22 cellular contexts compared by ENCODE assay signal in genomic region chr5:32038537-32038936, GRCh38.
DNase-seq lines count a peak whose midpoint lies in the region; ATAC-seq, FAIRE-seq and TF ChIP-seq lines count a peak whose summit lies in the region.
"Had no signal": no experiment of that assay in that cellular context is flagged by ENCODE, and none has a peak within 500 bp of the region (broad histone marks: within the 10 kb centered on the region; RNA-seq: fewer than 3 reads in every experiment).

No MANE protein-coding gene starts in this region.

- no peak for TF ChIP-seq RAD21 in A549 (conservative IDR thresholded peaks at IDR 0.05 in 1 of 2, IDR thresholded peaks at IDR 0.05 in 1 of 2)

- no peaks in the 10 kb centered on the region for H3K27me3 Mint-ChIP-seq in chondrocyte (ENCODE audit: low read depth)
- no peaks in the 10 kb centered on the region for H3K27me3 Mint-ChIP-seq in activated CD4-positive, alpha-beta T cell treated with anti-CD3 and anti-CD28 coated beads, Interleukin-2, amount 10 ng/mL, durations not matched to agents 24 days and 14 days

- no peak overlapping the region for H3K4me2 ChIP-seq in A549

- no peak for FAIRE-seq in A549 (lab: Jason Lieb, UNC)
- FAIRE-seq: HepG2 had no signal

- peak overlapping the region; percentile 25 to 36; a peak in 1 of 6 replicates for H3K27ac ChIP-seq in A549
- H3K27ac ChIP-seq in transverse colon = no peak overlapping the region
- H3K27ac ChIP-seq: HL-60 had no signal

- no peaks in the 10 kb centered on the region for H3K9me3 Mint-ChIP-seq in chondrocyte (ENCODE audit: low read depth)
- no peaks in the 10 kb centered on the region for H3K9me3 Mint-ChIP-seq in activated CD4-positive, alpha-beta T cell treated with anti-CD3 and anti-CD28 coated beads, Interleukin-2, amount 10 ng/mL, durations not matched to agents 24 days and 14 days

- H3K9me3 ChIP-seq in A549 = 0 out of 3 replicates have a peak, but pooled peaks cover 4% of the 10 kb centered on the region
- H3K9me3 ChIP-seq in transverse colon = no peaks in the 10 kb centered on the region

- no peak overlapping the region for H3K27ac Mint-ChIP-seq in chondrocyte (ENCODE audit: unreplicated experiment)
- H3K27ac Mint-ChIP-seq in activated CD4-positive, alpha-beta T cell treated with anti-CD3 and anti-CD28 coated beads, Interleukin-2, amount 10 ng/mL, durations not matched to agents 24 days and 14 days = no peak overlapping the region
- H3K27ac Mint-ChIP-seq: H9 had no signal

- TF ChIP-seq EP300 in A549 (IDR thresholded peaks at IDR 0.05) (no peak), transverse colon (IDR thresholded peaks at IDR 0.05; ENCODE audit: low read depth) (no peak)

- H3K36me3 Mint-ChIP-seq in chondrocyte (ENCODE audit: low read depth) = peaks cover 12% of the 10 kb centered on the region
- no peaks in the 10 kb centered on the region for H3K36me3 Mint-ChIP-seq in activated CD4-positive, alpha-beta T cell treated with anti-CD3 and anti-CD28 coated beads, Interleukin-2, amount 10 ng/mL, durations not matched to agents 24 days and 14 days (ENCODE audit: low read depth)

- H3K4me1 ChIP-seq in A549 = peaks cover 15% of the 10 kb centered on the region
- H3K4me1 ChIP-seq in transverse colon = no peaks in the 10 kb centered on the region

- intact Hi-C loops in activated CD4-positive, alpha-beta T cell treated with anti-CD3 and anti-CD28 coated beads, Interleukin-2, amount 10 ng/mL, durations not matched to agents 24 days and 14 days (cut with micrococcal nuclease) = no loop called here
- intact Hi-C loops in transverse colon (cut with DNase I; ENCODE audit: low total_unique reads) = no loop called here

- no peaks in the 10 kb centered on the region for H3K36me3 ChIP-seq in transverse colon

- no peak for TF ChIP-seq CTCF in A549 (IDR thresholded peaks at IDR 0.05)
- peak; percentile 2 for TF ChIP-seq CTCF in NB4 (IDR thresholded peaks at IDR 0.05; ENCODE audit: low read depth, low read length)
- peak; percentile 36 for TF ChIP-seq CTCF in chondrocyte (IDR thresholded peaks at IDR 0.05)
- TF ChIP-seq CTCF in fibroblast of pulmonary artery (IDR thresholded peaks at IDR 0.05; ENCODE audit: low read length, missing control alignments) = peak; percentile 10
- TF ChIP-seq CTCF in transverse colon (IDR thresholded peaks at IDR 0.05) = no peak

- H3K27me3 ChIP-seq in transverse colon = no peaks in the 10 kb centered on the region

- DNase-seq in A549 (ENCODE audit: low read depth in 1 of 2, low spot score in 1 of 2) (peak in 1 of 2 experiments; percentile 18), NB4 (ENCODE audit: low read depth) (no peak), chondrocyte (ENCODE audit: low spot score) (no peak), fibroblast of pulmonary artery (ENCODE audit: low read depth) (no peak), C1 segment of cervical spinal cord (lab: John Stamatoyannopoulos, UW) (no peak), transverse colon (no peak)
- DNase-seq in activated CD4-positive, alpha-beta T cell treated with anti-CD3 and anti-CD28 coated beads, Interleukin-2, amount 10 ng/mL, durations not matched to agents 24 days and 14 days = no peak
- DNase-seq: 8988T, EL, GF-D8, H9, KG1, NCI-H1105 treated with DMSO at 0.1 percent for 48 hours, NCI-H2029 treated with DMSO at 0.1 percent for 48 hours, NCI-H226, NCI-H510A treated with DMSO at 0.1 percent for 48 hours, NCI-H748 treated with DMSO at 0.1 percent for 48 hours had no signal

- ATAC-seq in A549 (peak; percentile 70 to 78; a peak in 5 of 6 replicates), GM18868 (IDR thresholded peaks at IDR 0.05; ENCODE audit: unreplicated experiment) (no peak)
- ATAC-seq: HepG2, Panc1, SK-N-SH treated with all-trans-retinoic acid at 6 μM for 48 hours had no signal

- CTCF ChIA-PET in A549 (lab: Yijun Ruan, JAX) = interaction anchor here (0.6 to 2.2 kb wide), 2 partner anchors 11 to 27 kb away, joined by 3 to 11 read pairs; no protein-coding TSS in a partner anchor

- no peak for TF ChIP-seq POLR2A in A549 (IDR thresholded peaks at IDR 0.05; ENCODE audit: low read length)
- TF ChIP-seq POLR2A in NB4 (IDR thresholded peaks at IDR 0.05; ENCODE audit: extremely low read depth, insufficient read length) = no peak
- TF ChIP-seq POLR2A in transverse colon (IDR thresholded peaks at IDR 0.05) = no peak

- POLR2A ChIA-PET in A549 (lab: Yijun Ruan, JAX) = interaction anchor here (0.7 kb wide), 1 partner anchor 18 kb away, joined by 3 read pairs; no protein-coding TSS in a partner anchor

- 40% methylated on average over 2 of the region's 2 CpGs for WGBS in A549 (ENCODE audit: missing lambda C conversion rate)
- WGBS in transverse colon (ENCODE audit: low coverage in 1 of 2), 2 donors = 71 to 80% methylated on average over 2 of the region's 2 CpGs

- H3K4me3 ChIP-seq in A549 (no peak overlapping the region), NB4 (ENCODE audit: low read depth, low read length) (no peak overlapping the region), fibroblast of pulmonary artery (replicated peaks; ENCODE audit: low read depth, low read length) (no peak overlapping the region), transverse colon (no peak overlapping the region)

- no peak overlapping the region for H3K4me3 Mint-ChIP-seq in chondrocyte (ENCODE audit: unreplicated experiment)
- H3K4me3 Mint-ChIP-seq in activated CD4-positive, alpha-beta T cell treated with anti-CD3 and anti-CD28 coated beads, Interleukin-2, amount 10 ng/mL, durations not matched to agents 24 days and 14 days = no peak overlapping the region
- H3K4me3 Mint-ChIP-seq: H9 had no signal

- peaks cover 17% of the 10 kb centered on the region for H3K4me1 Mint-ChIP-seq in chondrocyte (ENCODE audit: low read depth)
- H3K4me1 Mint-ChIP-seq in activated CD4-positive, alpha-beta T cell treated with anti-CD3 and anti-CD28 coated beads, Interleukin-2, amount 10 ng/mL, durations not matched to agents 24 days and 14 days = peaks cover 4% of the 10 kb centered on the region

- in situ Hi-C loops in transverse colon (cut with MboI; ENCODE audit: low pct_ligation_motif_present in 1 of 4, low pct_unique_long_range_greater_than_20kb in 1 of 4, low sequenced_read_pairs in 3 of 4) = no loop called here

TF ChIP-seq in A549, 52 proteins besides CTCF, POLR2A, EP300 and RAD21:
- no peak for TF ChIP-seq ZSCAN20 (CRISPR knock-in tag; IDR thresholded peaks at IDR 0.05)
- TF ChIP-seq KDM1A (IDR thresholded peaks at IDR 0.05; ENCODE audit: low read depth) = no peak
- TF ChIP-seq MAX (IDR thresholded peaks at IDR 0.05) = no peak
- no peak for TF ChIP-seq FOSL2 (IDR thresholded peaks at IDR 0.05)
- TF ChIP-seq FOSL2 (CRISPR knock-in tag; IDR thresholded peaks at IDR 0.05) = no peak
- TF ChIP-seq JUN (IDR thresholded peaks at IDR 0.05) = no peak
- no peak for TF ChIP-seq HOXB13 (CRISPR knock-in tag; IDR thresholded peaks at IDR 0.05; ENCODE audit: low read depth)
- TF ChIP-seq NFE2L2 (conservative IDR thresholded peaks at IDR 0.05; ENCODE audit: low read length) = no peak
- TF ChIP-seq HES2 (IDR thresholded peaks at IDR 0.05) = no peak
- no peak for TF ChIP-seq KDM5A (IDR thresholded peaks at IDR 0.05)
TF ChIP-seq in A549: peak in this region for 0.

Comparison
In these comparisons a context has a peak if more than half of its experiments do, and no peak if none do; other contexts are left out.
1. H3K27ac ChIP-seq: peak in A549 (2 of 2); none in transverse colon (0 of 4).
2. CTCF ChIP-seq: peak in NB4 (single experiment), chondrocyte (single experiment) and fibroblast of pulmonary artery (single experiment); none in A549 (single experiment) and transverse colon (0 of 5).